In genomic region chr5:79612667-79613190, GRCh38 we compare ENCODE assay signal across 8 cellular contexts.
DNase-seq lines count a peak whose midpoint lies in the region; ATAC-seq lines count a peak whose summit lies in the region.

No MANE protein-coding gene starts in this region.

- CTCF ChIA-PET in activated naive CD4-positive, alpha-beta T cell treated with anti-CD3 and anti-CD28 coated beads, Interleukin-2, amount 10 ng/mL, durations not matched to agents 7 days and 5 days (lab: Charles Lee), result no interaction called here

- H3K27me3 ChIP-seq in iPS-15b (ENCODE audit: control insufficient read depth, insufficient read depth, low read length), result no peaks in the 10 kb centered on the region

- H3K9ac ChIP-seq in iPS-15b (ENCODE audit: low read depth, low read length), result peak overlapping the region; percentile 91

- peaks cover 43% of the 10 kb centered on the region for H3K36me3 Mint-ChIP-seq in activated naive CD4-positive, alpha-beta T cell treated with anti-CD3 and anti-CD28 coated beads, Interleukin-2, amount 10 ng/mL, durations not matched to agents 7 days and 5 days
- peaks cover 21% of the 10 kb centered on the region for H3K36me3 Mint-ChIP-seq in activated naive CD8-positive, alpha-beta T cell
- peaks cover 22 to 40% of the 10 kb centered on the region in 2 donors for H3K36me3 Mint-ChIP-seq in stimulated activated naive B cell treated with anti-CD40 and anti-IgM and Interleukin-4, amounts not matched to agents 10 μg/mL and 1 μg/mL and 100 μg/mL, for 72 hours

- ATAC-seq in HG03432 (IDR thresholded peaks at IDR 0.05; ENCODE audit: unreplicated experiment), result peak; percentile 7
- ATAC-seq in stimulated activated naive B cell treated with anti-CD40 and anti-IgM and Interleukin-4, amounts not matched to agents 10 μg/mL and 1 μg/mL and 100 μg/mL, for 72 hours (replicated peaks), result peak; percentile 35 to 72

- peaks cover 33% of the 10 kb centered on the region for H3K4me1 Mint-ChIP-seq in activated naive CD4-positive, alpha-beta T cell treated with anti-CD3 and anti-CD28 coated beads, Interleukin-2, amount 10 ng/mL, durations not matched to agents 7 days and 5 days
- peaks cover 42% of the 10 kb centered on the region for H3K4me1 Mint-ChIP-seq in activated naive CD8-positive, alpha-beta T cell (ENCODE audit: low read depth)
- peaks cover 13 to 35% of the 10 kb centered on the region in 2 donors for H3K4me1 Mint-ChIP-seq in stimulated activated naive B cell treated with anti-CD40 and anti-IgM and Interleukin-4, amounts not matched to agents 10 μg/mL and 1 μg/mL and 100 μg/mL, for 72 hours

- peak overlapping the region; percentile 92 for H3K4me3 Mint-ChIP-seq in activated naive CD4-positive, alpha-beta T cell treated with anti-CD3 and anti-CD28 coated beads, Interleukin-2, amount 10 ng/mL, durations not matched to agents 7 days and 5 days
- H3K4me3 Mint-ChIP-seq in activated naive CD8-positive, alpha-beta T cell, result peak overlapping the region; percentile 98
- peak overlapping the region; percentile 98 to 100 for H3K4me3 Mint-ChIP-seq in stimulated activated naive B cell treated with anti-CD40 and anti-IgM and Interleukin-4, amounts not matched to agents 10 μg/mL and 1 μg/mL and 100 μg/mL, for 72 hours

- peaks cover 4% of the 10 kb centered on the region for H3K27me3 Mint-ChIP-seq in activated naive CD4-positive, alpha-beta T cell treated with anti-CD3 and anti-CD28 coated beads, Interleukin-2, amount 10 ng/mL, durations not matched to agents 7 days and 5 days
- no peaks in the 10 kb centered on the region for H3K27me3 Mint-ChIP-seq in activated naive CD8-positive, alpha-beta T cell
- H3K27me3 Mint-ChIP-seq in stimulated activated naive B cell treated with anti-CD40 and anti-IgM and Interleukin-4, amounts not matched to agents 10 μg/mL and 1 μg/mL and 100 μg/mL, for 72 hours, result no peaks in the 10 kb centered on the region

- peaks cover 3% of the 10 kb centered on the region for H3K4me1 ChIP-seq in iPS-15b (ENCODE audit: control insufficient read depth, insufficient read depth, low read length)

- peak overlapping the region; percentile 83 for H3K4me3 ChIP-seq in iPS-15b (ENCODE audit: low read depth, low read length)

- no peaks in the 10 kb centered on the region for H3K9me3 ChIP-seq in iPS-15b (ENCODE audit: control insufficient read depth, insufficient read depth, low read length)

- DNase-seq in activated naive CD4-positive, alpha-beta T cell treated with anti-CD3 and anti-CD28 coated beads, Interleukin-2, amount 10 ng/mL, durations not matched to agents 7 days and 5 days, result no peak
- DNase-seq in activated naive CD4-positive, alpha-beta T cell treated with Interleukin-2 at 50 U/mL for 16 hours, result no peak
- no peak for DNase-seq in stimulated activated naive B cell treated with anti-CD40 and anti-IgM and Interleukin-4, amounts not matched to agents 10 μg/mL and 1 μg/mL and 100 μg/mL, for 72 hours
- DNase-seq in SW 1271 (lab: John Stamatoyannopoulos, UW), result no peak
- DNase-seq in activated gamma-delta T cell treated with Interleukin-2 at 50 U/mL for 16 hours, result no peak

- no peaks in the 10 kb centered on the region for H3K36me3 ChIP-seq in iPS-15b (ENCODE audit: control insufficient read depth, insufficient read depth, low read length)

- peak overlapping the region; percentile 94 for H3K27ac Mint-ChIP-seq in activated naive CD4-positive, alpha-beta T cell treated with anti-CD3 and anti-CD28 coated beads, Interleukin-2, amount 10 ng/mL, durations not matched to agents 7 days and 5 days
- peak overlapping the region; percentile 96 for H3K27ac Mint-ChIP-seq in activated naive CD8-positive, alpha-beta T cell
- H3K27ac Mint-ChIP-seq in stimulated activated naive B cell treated with anti-CD40 and anti-IgM and Interleukin-4, amounts not matched to agents 10 μg/mL and 1 μg/mL and 100 μg/mL, for 72 hours, result peak overlapping the region; percentile 100

- peaks cover 12% of the 10 kb centered on the region for H3K9me3 Mint-ChIP-seq in activated naive CD4-positive, alpha-beta T cell treated with anti-CD3 and anti-CD28 coated beads, Interleukin-2, amount 10 ng/mL, durations not matched to agents 7 days and 5 days
- peaks cover 5% of the 10 kb centered on the region for H3K9me3 Mint-ChIP-seq in activated naive CD8-positive, alpha-beta T cell (ENCODE audit: low read depth)
- peaks cover 8 to 10% of the 10 kb centered on the region in 2 donors for H3K9me3 Mint-ChIP-seq in stimulated activated naive B cell treated with anti-CD40 and anti-IgM and Interleukin-4, amounts not matched to agents 10 μg/mL and 1 μg/mL and 100 μg/mL, for 72 hours
